ENCODE assay signal across 29 cellular contexts in genomic region chr1:205069371-205070125, GRCh38. TPM values are rescaled to one million over a fixed set of nuclear protein-coding genes. Genes with fewer than 3 reads are reported as not detected.
A peak's percentile ranks its signal among the peaks of the same experiment; 100 is the strongest.
DNase-seq lines count a peak whose midpoint lies in the region; ATAC-seq and TF ChIP-seq lines count a peak whose summit lies in the region.
"Had no signal": no experiment of that assay in that cellular context is flagged by ENCODE, and none has a peak within 500 bp of the region (broad histone marks: within the 10 kb centered on the region; RNA-seq: fewer than 3 reads in every experiment).

No MANE protein-coding gene starts in this region.

- H3K9me2 ChIP-seq in SK-N-SH: no peaks in the 10 kb centered on the region

- TF ChIP-seq POLR2A in suprapubic skin (IDR thresholded peaks at IDR 0.05): no peak

- H3K4me3 ChIP-seq in SK-N-SH (ENCODE audit: low read depth in 2 of 2, low read length in 1 of 2): no peak overlapping the region
- H3K4me3 ChIP-seq in SJCRH30: no peak overlapping the region
- no peak overlapping the region for H3K4me3 ChIP-seq in suprapubic skin
- H3K4me3 ChIP-seq: ascending aorta, cardiac muscle cell, GM12878, GM23338, lower lobe of right lung, pancreas had no signal

- no peak overlapping the region for H3K4me2 ChIP-seq in SK-N-SH
- H3K4me2 ChIP-seq: GM23338 had no signal

- TF ChIP-seq EP300 in SK-N-SH (IDR thresholded peaks at IDR 0.05; ENCODE audit: borderline replicate concordance in 1 of 2, low read depth in 1 of 2, low read length in 1 of 2) (no peak), suprapubic skin (IDR thresholded peaks at IDR 0.05) (no peak)

- H2AFZ ChIP-seq in SK-N-SH (ENCODE audit: low read depth): no peak overlapping the region
- H2AFZ ChIP-seq: GM23338 had no signal

- TF ChIP-seq CTCF in SK-N-SH (IDR thresholded peaks at IDR 0.05) (no peak), suprapubic skin (IDR thresholded peaks at IDR 0.05) (no peak)

- no peak overlapping the region for H3K27ac ChIP-seq in SK-N-SH (ENCODE audit: low read depth in 2 of 2, low read length in 1 of 2)
- no peak overlapping the region for H3K27ac ChIP-seq in SJCRH30
- H3K27ac ChIP-seq in suprapubic skin: no peak overlapping the region
- H3K27ac ChIP-seq: ascending aorta, cardiac muscle cell, lower lobe of right lung, pancreas had no signal

- H3K79me2 ChIP-seq in SK-N-SH (ENCODE audit: insufficient read depth): no peaks in the 10 kb centered on the region

- ATAC-seq in SK-N-SH treated with all-trans-retinoic acid at 6 μM for 48 hours (no peak), GM21515 (IDR thresholded peaks at IDR 0.05; ENCODE audit: unreplicated experiment) (no peak), GM21367 (IDR thresholded peaks at IDR 0.05; ENCODE audit: unreplicated experiment) (no peak)
- ATAC-seq: GM12878; GM23338; lower lobe of right lung; stimulated activated memory B cell treated with anti-CD40 and anti-IgM and Interleukin-4, amounts not matched to agents 10 μg/mL and 1 μg/mL and 100 μg/mL, for 72 hours had no signal

- H4K20me1 ChIP-seq in SK-N-SH (ENCODE audit: insufficient read depth): no peaks in the 10 kb centered on the region

- H3K27me3 ChIP-seq in SK-N-SH (ENCODE audit: insufficient read depth) (no peaks in the 10 kb centered on the region), SJCRH30 (no peaks in the 10 kb centered on the region), suprapubic skin (no peaks in the 10 kb centered on the region)
- H3K27me3 ChIP-seq: ascending aorta, cardiac muscle cell, pancreas had no signal

- DNase-seq in SK-N-SH (peak; percentile 9), SJCRH30 (peak; percentile 40), left kidney (ENCODE audit: low read depth, low spot score) (peak; percentile 29), suprapubic skin (ENCODE audit: low spot score in 2 of 2) (peak; percentile 63 to 78), NCI-H146 (lab: John Stamatoyannopoulos, UW) (no peak)
- DNase-seq: 8988T; activated CD4-positive, alpha-beta memory T cell treated with anti-CD3 and anti-CD28 coated beads for 36 hours; activated CD4-positive, CD25-positive, alpha-beta regulatory T cell treated with anti-CD3 and anti-CD28 coated beads, Interleukin-2, amount 50 U/mL, for 72 hours; activated naive CD8-positive, alpha-beta T cell treated with anti-CD3 and anti-CD28 coated beads for 36 hours; Calu3; dermis blood vessel endothelial cell; lower lobe of right lung; NCI-H1105; NCI-H2029; NCI-H2227 treated with DMSO at 0.1 percent for 48 hours; NCI-H69; retina; stimulated activated CD4-positive, alpha-beta T cell treated with anti-CD3 and anti-CD28 coated beads, Interleukin-4, amount 100 ng/mL, for 24 hours had no signal

- no peak for TF ChIP-seq RAD21 in SK-N-SH (IDR thresholded peaks at IDR 0.05; ENCODE audit: low read length)

- no peaks in the 10 kb centered on the region for H3K36me3 ChIP-seq in SK-N-SH (replicated peaks in 1 of 2; ENCODE audit: control insufficient read depth in 1 of 2, insufficient read depth in 2 of 2, low read length in 1 of 2)
- H3K36me3 ChIP-seq in SJCRH30: no peaks in the 10 kb centered on the region
- no peaks in the 10 kb centered on the region for H3K36me3 ChIP-seq in suprapubic skin
- H3K36me3 ChIP-seq: ascending aorta, cardiac muscle cell, lower lobe of right lung, pancreas had no signal

- no peak overlapping the region for H3K9ac ChIP-seq in SK-N-SH

- POLR2A ChIA-PET in SK-N-SH (lab: Yijun Ruan, JAX): no interaction called here

- CTCF ChIA-PET in SK-N-SH (lab: Yijun Ruan, JAX): interaction anchor here (0.9 to 6.9 kb wide), 7 partner anchors 8 to 262 kb away, joined by 3 to 55 read pairs (median 4); no protein-coding TSS in a partner anchor

- no peaks in the 10 kb centered on the region for H3F3A ChIP-seq in SK-N-SH (replicated peaks; ENCODE audit: insufficient read depth)

- no peaks in the 10 kb centered on the region for H3K9me3 ChIP-seq in SK-N-SH
- no peaks in the 10 kb centered on the region for H3K9me3 ChIP-seq in SJCRH30 (replicated peaks)
- no peaks in the 10 kb centered on the region for H3K9me3 ChIP-seq in suprapubic skin
- H3K9me3 ChIP-seq: ascending aorta, lower lobe of right lung, pancreas had no signal

- WGBS in SK-N-SH (ENCODE audit: low lambda C conversion rate): 88% methylated on average over 28 of the region's 42 CpGs
- 85% methylated on average over 26 of the region's 42 CpGs for WGBS in suprapubic skin

- H3K4me1 ChIP-seq in SK-N-SH (ENCODE audit: control insufficient read depth in 1 of 2, insufficient read depth in 2 of 2, low read depth in 1 of 2, low read length in 1 of 2) (no peaks in the 10 kb centered on the region), SJCRH30 (peaks cover 4% of the 10 kb centered on the region; the same call in 1 of the 2 replicates), suprapubic skin (peaks cover 13% of the 10 kb centered on the region)
- H3K4me1 ChIP-seq: ascending aorta, lower lobe of right lung, pancreas had no signal

TF ChIP-seq in SK-N-SH, 30 proteins besides CTCF, POLR2A, EP300 and RAD21:
- TF ChIP-seq MXI1 (IDR thresholded peaks at IDR 0.05; ENCODE audit: low read depth, low read length) (no peak), FOSL2 (IDR thresholded peaks at IDR 0.05; ENCODE audit: borderline replicate concordance, low read depth) (no peak), TAF1 (IDR thresholded peaks at IDR 0.05; ENCODE audit: borderline replicate concordance, low read depth, low read length) (no peak), FOXM1 (IDR thresholded peaks at IDR 0.05; ENCODE audit: low read depth) (no peak), TEAD4 (IDR thresholded peaks at IDR 0.05; ENCODE audit: borderline replicate concordance, insufficient read depth) (no peak)

TF ChIP-seq in SK-N-SH treated with all-trans-retinoic acid at 6 μM for 48 hours, 23 proteins besides CTCF, POLR2A, EP300 and RAD21:
- TF ChIP-seq SNAI2 (CRISPR knock-in tag; IDR thresholded peaks at IDR 0.05) (no peak), POU6F1 (CRISPR knock-in tag; IDR thresholded peaks at IDR 0.05; ENCODE audit: borderline replicate concordance, low read depth) (no peak), PPARA (CRISPR knock-in tag; IDR thresholded peaks at IDR 0.05; ENCODE audit: borderline replicate concordance) (no peak), ZFP30 (CRISPR knock-in tag; IDR thresholded peaks at IDR 0.05) (no peak), ZNF565 (CRISPR knock-in tag; conservative IDR thresholded peaks at IDR 0.05; ENCODE audit: low read depth) (no peak), ZNF70 (CRISPR knock-in tag; IDR thresholded peaks at IDR 0.05) (no peak)
- TF ChIP-seq, protein P1, sequence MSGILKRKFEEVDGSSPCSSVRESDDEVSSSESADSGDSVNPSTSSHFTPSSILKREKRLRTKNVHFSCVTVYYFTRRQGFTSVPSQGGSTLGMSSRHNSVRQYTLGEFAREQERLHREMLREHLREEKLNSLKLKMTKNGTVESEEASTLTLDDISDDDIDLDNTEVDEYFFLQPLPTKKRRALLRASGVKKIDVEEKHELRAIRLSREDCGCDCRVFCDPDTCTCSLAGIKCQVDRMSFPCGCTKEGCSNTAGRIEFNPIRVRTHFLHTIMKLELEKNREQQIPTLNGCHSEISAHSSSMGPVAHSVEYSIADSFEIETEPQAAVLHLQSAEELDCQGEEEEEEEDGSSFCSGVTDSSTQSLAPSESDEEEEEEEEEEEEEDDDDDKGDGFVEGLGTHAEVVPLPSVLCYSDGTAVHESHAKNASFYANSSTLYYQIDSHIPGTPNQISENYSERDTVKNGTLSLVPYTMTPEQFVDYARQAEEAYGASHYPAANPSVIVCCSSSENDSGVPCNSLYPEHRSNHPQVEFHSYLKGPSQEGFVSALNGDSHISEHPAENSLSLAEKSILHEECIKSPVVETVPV (CRISPR knock-in tag; IDR thresholded peaks at IDR 0.05): no peak
TF ChIP-seq in SK-N-SH treated with all-trans-retinoic acid at 6 μM for 48 hours: peak in this region for 0.

RNA-seq across cellular contexts. Expression of gene TMEM81, which starts 14.7 kb away (rescaled TPM):
- 1.8 and 2.7 TPM in 2 replicates for polyA plus RNA-seq in SK-N-SH (2012; rRNA removed)
- 2.2 and 2.3 TPM in 2 replicates for polyA plus RNA-seq in SK-N-SH (2012; cell fraction: cytosol; rRNA removed)
- polyA plus RNA-seq in SK-N-SH (2012; cell fraction: nucleus; rRNA removed): 1.9 and 3.8 TPM in 2 replicates
- 3.9 and 4.5 TPM in 2 replicates for total RNA-seq in SJCRH30 (2014; rRNA removed; shearing (Covaris generic))
- total RNA-seq in suprapubic skin: 1 to 10 TPM in 3 of 4 donors, under 1 TPM in 1; 0.76 to 4.7 (median 2.8) TPM
- total RNA-seq: ascending aorta had no signal

RNA-seq across cellular contexts. Expression of gene CNTN2, which starts 26.5 kb away (rescaled TPM):
- polyA plus RNA-seq in SK-N-SH (2012; rRNA removed): 0.02 and 0.03 TPM in 2 replicates
- 0.01 and 0.03 TPM in 2 replicates for polyA plus RNA-seq in SK-N-SH (2012; cell fraction: cytosol; rRNA removed)
- polyA plus RNA-seq in SK-N-SH (2012; cell fraction: nucleus; rRNA removed): 0.06 and 0.19 TPM in 2 replicates
- 0.08 and 0.36 TPM in 2 replicates for total RNA-seq in SJCRH30 (2014; rRNA removed; shearing (Covaris generic))
- 10 to 100 TPM in 1 of 4 donors, 1 to 10 TPM in 1, under 1 TPM in 2; 0.68 to 13.3 (median 1.7) TPM for total RNA-seq in suprapubic skin
- total RNA-seq: activated CD4-positive, alpha-beta memory T cell treated with anti-CD3 and anti-CD28 coated beads for 36 hours; activated naive CD8-positive, alpha-beta T cell treated with anti-CD3 and anti-CD28 coated beads for 36 hours; Calu3; cardiac muscle cell; Daoy; dermis blood vessel endothelial cell; GM12878; lower lobe of right lung; SK-MEL-5 had no signal
- polyA plus RNA-seq: cardiac muscle cell had no signal

RNA-seq across cellular contexts. Expression of gene RBBP5, which starts 52.2 kb away (rescaled TPM):
- polyA plus RNA-seq in SK-N-SH (2012; rRNA removed): 5.7 and 7.7 TPM in 2 replicates
- polyA plus RNA-seq in SK-N-SH (2012; cell fraction: cytosol; rRNA removed): 8.5 and 9.2 TPM in 2 replicates
- polyA plus RNA-seq in SK-N-SH (2012; cell fraction: nucleus; rRNA removed): 2.3 and 4.0 TPM in 2 replicates
- 33.8 and 34.9 TPM in 2 replicates for total RNA-seq in SJCRH30 (2014; rRNA removed; shearing (Covaris generic))
- total RNA-seq in suprapubic skin: 10 to 100 TPM; 12.8 to 21.5 (median 19.0) TPM
